Comparison of ENCODE assay signal across 1 cellular context in the genomic region with DNA sequence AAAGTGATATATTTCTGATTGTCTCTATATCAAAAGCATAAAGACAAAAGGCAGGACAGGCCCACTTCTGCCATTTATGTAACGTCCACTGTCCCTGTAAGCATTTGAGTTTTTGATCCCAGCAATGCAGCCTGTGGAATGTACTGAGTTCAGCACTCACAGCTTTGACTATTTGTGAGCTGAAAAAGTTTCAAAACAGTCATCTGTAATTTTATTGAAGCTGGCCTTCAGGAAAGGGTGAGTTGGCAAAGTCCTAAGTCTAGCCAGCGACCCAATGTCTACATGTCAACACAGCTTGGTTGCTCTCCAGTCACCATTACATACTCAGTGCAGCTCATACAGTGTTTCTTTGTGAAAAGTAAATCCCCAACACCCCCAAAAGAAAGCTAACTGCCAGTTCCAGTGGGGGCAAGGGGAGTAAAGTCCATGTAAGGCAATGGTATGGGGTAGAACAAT.
TF ChIP-seq lines count a peak whose summit lies in the region.

No MANE protein-coding gene starts in this region.

TF ChIP-seq in HepG2, 621 proteins besides CTCF, POLR2A, EP300 and RAD21 (continued from another document and continues in another):
- TF ChIP-seq, protein P1, sequence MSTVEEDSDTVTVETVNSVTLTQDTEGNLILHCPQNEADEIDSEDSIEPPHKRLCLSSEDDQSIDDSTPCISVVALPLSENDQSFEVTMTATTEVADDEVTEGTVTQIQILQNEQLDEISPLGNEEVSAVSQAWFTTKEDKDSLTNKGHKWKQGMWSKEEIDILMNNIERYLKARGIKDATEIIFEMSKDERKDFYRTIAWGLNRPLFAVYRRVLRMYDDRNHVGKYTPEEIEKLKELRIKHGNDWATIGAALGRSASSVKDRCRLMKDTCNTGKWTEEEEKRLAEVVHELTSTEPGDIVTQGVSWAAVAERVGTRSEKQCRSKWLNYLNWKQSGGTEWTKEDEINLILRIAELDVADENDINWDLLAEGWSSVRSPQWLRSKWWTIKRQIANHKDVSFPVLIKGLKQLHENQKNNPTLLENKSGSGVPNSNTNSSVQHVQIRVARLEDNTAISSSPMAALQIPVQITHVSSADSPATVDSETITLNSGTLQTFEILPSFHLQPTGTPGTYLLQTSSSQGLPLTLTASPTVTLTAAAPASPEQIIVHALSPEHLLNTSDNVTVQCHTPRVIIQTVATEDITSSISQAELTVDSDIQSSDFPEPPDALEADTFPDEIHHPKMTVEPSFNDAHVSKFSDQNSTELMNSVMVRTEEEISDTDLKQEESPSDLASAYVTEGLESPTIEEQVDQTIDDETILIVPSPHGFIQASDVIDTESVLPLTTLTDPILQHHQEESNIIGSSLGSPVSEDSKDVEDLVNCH (CRISPR knock-in tag; IDR thresholded peaks at IDR 0.05), result no peak
- TF ChIP-seq PAX8 (CRISPR knock-in tag; IDR thresholded peaks at IDR 0.05; ENCODE audit: borderline replicate concordance) (no peak), ZNF678 (CRISPR knock-in tag; IDR thresholded peaks at IDR 0.05) (no peak), ZNF563 (CRISPR knock-in tag; IDR thresholded peaks at IDR 0.05) (no peak), ZNF496 (CRISPR knock-in tag; IDR thresholded peaks at IDR 0.05; ENCODE audit: insufficient replicate concordance) (no peak), ZUFSP (CRISPR knock-in tag; IDR thresholded peaks at IDR 0.05; ENCODE audit: borderline replicate concordance) (no peak), ZBTB21 (CRISPR knock-in tag; IDR thresholded peaks at IDR 0.05) (no peak), ZNF567 (CRISPR knock-in tag; IDR thresholded peaks at IDR 0.05; ENCODE audit: borderline replicate concordance) (no peak), KLF15 (CRISPR knock-in tag; IDR thresholded peaks at IDR 0.05; ENCODE audit: borderline replicate concordance) (no peak), SYNCRIP (IDR thresholded peaks at IDR 0.05; ENCODE audit: insufficient read depth, low read depth, low read length) (no peak), ZNF598 (CRISPR knock-in tag; IDR thresholded peaks at IDR 0.05; ENCODE audit: borderline replicate concordance) (no peak), MLLT10 (CRISPR knock-in tag; IDR thresholded peaks at IDR 0.05) (no peak), ZSCAN31 (CRISPR knock-in tag; IDR thresholded peaks at IDR 0.05; ENCODE audit: low read depth) (no peak), ZNF136 (CRISPR knock-in tag; IDR thresholded peaks at IDR 0.05; ENCODE audit: low read depth) (0 out of 2 replicates have a peak, but pooled peaks have one; percentile 73), ZFP41 (CRISPR knock-in tag; IDR thresholded peaks at IDR 0.05; ENCODE audit: borderline replicate concordance) (no peak), SRSF4 (IDR thresholded peaks at IDR 0.05; ENCODE audit: low read depth, low read length, poor library complexity, severe bottlenecking) (no peak), TIGD3 (CRISPR knock-in tag; IDR thresholded peaks at IDR 0.05; ENCODE audit: borderline replicate concordance) (no peak), ZNF225 (CRISPR knock-in tag; IDR thresholded peaks at IDR 0.05) (no peak), JARID2 (CRISPR knock-in tag; IDR thresholded peaks at IDR 0.05; ENCODE audit: insufficient replicate concordance) (no peak), ZNF501 (CRISPR knock-in tag; IDR thresholded peaks at IDR 0.05) (no peak), PRDM4 (CRISPR knock-in tag; IDR thresholded peaks at IDR 0.05; ENCODE audit: borderline replicate concordance) (no peak), ZNF816 (CRISPR knock-in tag; IDR thresholded peaks at IDR 0.05; ENCODE audit: borderline replicate concordance) (no peak)
- TF ChIP-seq, protein P2, sequence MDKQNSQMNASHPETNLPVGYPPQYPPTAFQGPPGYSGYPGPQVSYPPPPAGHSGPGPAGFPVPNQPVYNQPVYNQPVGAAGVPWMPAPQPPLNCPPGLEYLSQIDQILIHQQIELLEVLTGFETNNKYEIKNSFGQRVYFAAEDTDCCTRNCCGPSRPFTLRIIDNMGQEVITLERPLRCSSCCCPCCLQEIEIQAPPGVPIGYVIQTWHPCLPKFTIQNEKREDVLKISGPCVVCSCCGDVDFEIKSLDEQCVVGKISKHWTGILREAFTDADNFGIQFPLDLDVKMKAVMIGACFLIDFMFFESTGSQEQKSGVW (CRISPR knock-in tag; IDR thresholded peaks at IDR 0.05; ENCODE audit: borderline replicate concordance), result no peak
- TF ChIP-seq, protein P3, sequence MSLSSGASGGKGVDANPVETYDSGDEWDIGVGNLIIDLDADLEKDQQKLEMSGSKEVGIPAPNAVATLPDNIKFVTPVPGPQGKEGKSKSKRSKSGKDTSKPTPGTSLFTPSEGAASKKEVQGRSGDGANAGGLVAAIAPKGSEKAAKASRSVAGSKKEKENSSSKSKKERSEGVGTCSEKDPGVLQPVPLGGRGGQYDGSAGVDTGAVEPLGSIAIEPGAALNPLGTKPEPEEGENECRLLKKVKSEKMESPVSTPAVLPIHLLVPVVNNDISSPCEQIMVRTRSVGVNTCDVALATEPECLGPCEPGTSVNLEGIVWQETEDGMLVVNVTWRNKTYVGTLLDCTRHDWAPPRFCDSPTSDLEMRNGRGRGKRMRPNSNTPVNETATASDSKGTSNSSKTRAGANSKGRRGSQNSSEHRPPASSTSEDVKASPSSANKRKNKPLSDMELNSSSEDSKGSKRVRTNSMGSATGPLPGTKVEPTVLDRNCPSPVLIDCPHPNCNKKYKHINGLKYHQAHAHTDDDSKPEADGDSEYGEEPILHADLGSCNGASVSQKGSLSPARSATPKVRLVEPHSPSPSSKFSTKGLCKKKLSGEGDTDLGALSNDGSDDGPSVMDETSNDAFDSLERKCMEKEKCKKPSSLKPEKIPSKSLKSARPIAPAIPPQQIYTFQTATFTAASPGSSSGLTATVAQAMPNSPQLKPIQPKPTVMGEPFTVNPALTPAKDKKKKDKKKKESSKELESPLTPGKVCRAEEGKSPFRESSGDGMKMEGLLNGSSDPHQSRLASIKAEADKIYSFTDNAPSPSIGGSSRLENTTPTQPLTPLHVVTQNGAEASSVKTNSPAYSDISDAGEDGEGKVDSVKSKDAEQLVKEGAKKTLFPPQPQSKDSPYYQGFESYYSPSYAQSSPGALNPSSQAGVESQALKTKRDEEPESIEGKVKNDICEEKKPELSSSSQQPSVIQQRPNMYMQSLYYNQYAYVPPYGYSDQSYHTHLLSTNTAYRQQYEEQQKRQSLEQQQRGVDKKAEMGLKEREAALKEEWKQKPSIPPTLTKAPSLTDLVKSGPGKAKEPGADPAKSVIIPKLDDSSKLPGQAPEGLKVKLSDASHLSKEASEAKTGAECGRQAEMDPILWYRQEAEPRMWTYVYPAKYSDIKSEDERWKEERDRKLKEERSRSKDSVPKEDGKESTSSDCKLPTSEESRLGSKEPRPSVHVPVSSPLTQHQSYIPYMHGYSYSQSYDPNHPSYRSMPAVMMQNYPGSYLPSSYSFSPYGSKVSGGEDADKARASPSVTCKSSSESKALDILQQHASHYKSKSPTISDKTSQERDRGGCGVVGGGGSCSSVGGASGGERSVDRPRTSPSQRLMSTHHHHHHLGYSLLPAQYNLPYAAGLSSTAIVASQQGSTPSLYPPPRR (CRISPR knock-in tag; IDR thresholded peaks at IDR 0.05; ENCODE audit: borderline replicate concordance), result peak; percentile 31; the same call in 1 of the 2 replicates
- TF ChIP-seq, protein P4, sequence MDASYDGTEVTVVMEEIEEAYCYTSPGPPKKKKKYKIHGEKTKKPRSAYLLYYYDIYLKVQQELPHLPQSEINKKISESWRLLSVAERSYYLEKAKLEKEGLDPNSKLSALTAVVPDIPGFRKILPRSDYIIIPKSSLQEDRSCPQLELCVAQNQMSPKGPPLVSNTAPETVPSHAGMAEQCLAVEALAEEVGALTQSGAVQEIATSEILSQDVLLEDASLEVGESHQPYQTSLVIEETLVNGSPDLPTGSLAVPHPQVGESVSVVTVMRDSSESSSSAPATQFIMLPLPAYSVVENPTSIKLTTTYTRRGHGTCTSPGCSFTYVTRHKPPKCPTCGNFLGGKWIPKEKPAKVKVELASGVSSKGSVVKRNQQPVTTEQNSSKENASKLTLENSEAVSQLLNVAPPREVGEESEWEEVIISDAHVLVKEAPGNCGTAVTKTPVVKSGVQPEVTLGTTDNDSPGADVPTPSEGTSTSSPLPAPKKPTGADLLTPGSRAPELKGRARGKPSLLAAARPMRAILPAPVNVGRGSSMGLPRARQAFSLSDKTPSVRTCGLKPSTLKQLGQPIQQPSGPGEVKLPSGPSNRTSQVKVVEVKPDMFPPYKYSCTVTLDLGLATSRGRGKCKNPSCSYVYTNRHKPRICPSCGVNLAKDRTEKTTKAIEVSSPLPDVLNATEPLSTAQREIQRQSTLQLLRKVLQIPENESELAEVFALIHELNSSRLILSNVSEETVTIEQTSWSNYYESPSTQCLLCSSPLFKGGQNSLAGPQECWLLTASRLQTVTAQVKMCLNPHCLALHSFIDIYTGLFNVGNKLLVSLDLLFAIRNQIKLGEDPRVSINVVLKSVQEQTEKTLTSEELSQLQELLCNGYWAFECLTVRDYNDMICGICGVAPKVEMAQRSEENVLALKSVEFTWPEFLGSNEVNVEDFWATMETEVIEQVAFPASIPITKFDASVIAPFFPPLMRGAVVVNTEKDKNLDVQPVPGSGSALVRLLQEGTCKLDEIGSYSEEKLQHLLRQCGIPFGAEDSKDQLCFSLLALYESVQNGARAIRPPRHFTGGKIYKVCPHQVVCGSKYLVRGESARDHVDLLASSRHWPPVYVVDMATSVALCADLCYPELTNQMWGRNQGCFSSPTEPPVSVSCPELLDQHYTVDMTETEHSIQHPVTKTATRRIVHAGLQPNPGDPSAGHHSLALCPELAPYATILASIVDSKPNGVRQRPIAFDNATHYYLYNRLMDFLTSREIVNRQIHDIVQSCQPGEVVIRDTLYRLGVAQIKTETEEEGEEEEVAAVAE (CRISPR knock-in tag; IDR thresholded peaks at IDR 0.05; ENCODE audit: borderline replicate concordance), result no peak
- TF ChIP-seq, protein P5, sequence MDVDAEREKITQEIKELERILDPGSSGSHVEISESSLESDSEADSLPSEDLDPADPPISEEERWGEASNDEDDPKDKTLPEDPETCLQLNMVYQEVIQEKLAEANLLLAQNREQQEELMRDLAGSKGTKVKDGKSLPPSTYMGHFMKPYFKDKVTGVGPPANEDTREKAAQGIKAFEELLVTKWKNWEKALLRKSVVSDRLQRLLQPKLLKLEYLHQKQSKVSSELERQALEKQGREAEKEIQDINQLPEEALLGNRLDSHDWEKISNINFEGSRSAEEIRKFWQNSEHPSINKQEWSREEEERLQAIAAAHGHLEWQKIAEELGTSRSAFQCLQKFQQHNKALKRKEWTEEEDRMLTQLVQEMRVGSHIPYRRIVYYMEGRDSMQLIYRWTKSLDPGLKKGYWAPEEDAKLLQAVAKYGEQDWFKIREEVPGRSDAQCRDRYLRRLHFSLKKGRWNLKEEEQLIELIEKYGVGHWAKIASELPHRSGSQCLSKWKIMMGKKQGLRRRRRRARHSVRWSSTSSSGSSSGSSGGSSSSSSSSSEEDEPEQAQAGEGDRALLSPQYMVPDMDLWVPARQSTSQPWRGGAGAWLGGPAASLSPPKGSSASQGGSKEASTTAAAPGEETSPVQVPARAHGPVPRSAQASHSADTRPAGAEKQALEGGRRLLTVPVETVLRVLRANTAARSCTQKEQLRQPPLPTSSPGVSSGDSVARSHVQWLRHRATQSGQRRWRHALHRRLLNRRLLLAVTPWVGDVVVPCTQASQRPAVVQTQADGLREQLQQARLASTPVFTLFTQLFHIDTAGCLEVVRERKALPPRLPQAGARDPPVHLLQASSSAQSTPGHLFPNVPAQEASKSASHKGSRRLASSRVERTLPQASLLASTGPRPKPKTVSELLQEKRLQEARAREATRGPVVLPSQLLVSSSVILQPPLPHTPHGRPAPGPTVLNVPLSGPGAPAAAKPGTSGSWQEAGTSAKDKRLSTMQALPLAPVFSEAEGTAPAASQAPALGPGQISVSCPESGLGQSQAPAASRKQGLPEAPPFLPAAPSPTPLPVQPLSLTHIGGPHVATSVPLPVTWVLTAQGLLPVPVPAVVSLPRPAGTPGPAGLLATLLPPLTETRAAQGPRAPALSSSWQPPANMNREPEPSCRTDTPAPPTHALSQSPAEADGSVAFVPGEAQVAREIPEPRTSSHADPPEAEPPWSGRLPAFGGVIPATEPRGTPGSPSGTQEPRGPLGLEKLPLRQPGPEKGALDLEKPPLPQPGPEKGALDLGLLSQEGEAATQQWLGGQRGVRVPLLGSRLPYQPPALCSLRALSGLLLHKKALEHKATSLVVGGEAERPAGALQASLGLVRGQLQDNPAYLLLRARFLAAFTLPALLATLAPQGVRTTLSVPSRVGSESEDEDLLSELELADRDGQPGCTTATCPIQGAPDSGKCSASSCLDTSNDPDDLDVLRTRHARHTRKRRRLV (CRISPR knock-in tag; IDR thresholded peaks at IDR 0.05), result no peak
